Comparison of ENCODE assay signal across 25 cellular contexts in genomic region chr12:103811791-103812190, GRCh38.
"Had no signal": no experiment of that assay in that cellular context is flagged by ENCODE, and none has a peak within 500 bp of the region (broad histone marks: within the 10 kb centered on the region; RNA-seq: fewer than 3 reads in every experiment).

No MANE protein-coding gene starts in this region.

- H3K4me2 ChIP-seq: neural progenitor cell had no signal

- ATAC-seq: naive thymus-derived CD4-positive, alpha-beta T cell; natural killer cell; psoas muscle; right cardiac atrium; sciatic nerve; stimulated activated effector memory CD8-positive, alpha-beta T cell treated with anti-CD3 and anti-CD28 coated beads, Interleukin-12 subunit alpha, Interleukin-12 subunit beta, amount 100 ng/mL, for 72 hours; stimulated activated naive B cell treated with anti-CD40 and anti-IgM and Interleukin-4, amounts not matched to agents 10 μg/mL and 1 μg/mL and 100 μg/mL, for 72 hours had no signal

- H3K4me1 ChIP-seq: neural progenitor cell, thyroid gland, upper lobe of left lung had no signal

- H2AFZ ChIP-seq: neural progenitor cell, parathyroid adenoma had no signal

- H3K9me3 ChIP-seq: ovary, psoas muscle, stomach, thoracic aorta, thyroid gland, tibial nerve, upper lobe of left lung, uterus had no signal

- FAIRE-seq: small intestine had no signal

- H3K36me3 ChIP-seq: neural progenitor cell, ovary, thyroid gland, upper lobe of left lung, uterus had no signal

- H3K27ac ChIP-seq: neural progenitor cell, ovary, parathyroid adenoma, psoas muscle, stomach, thoracic aorta, thyroid gland, tibial nerve, upper lobe of left lung, uterus had no signal

- DNase-seq: naive thymus-derived CD4-positive, alpha-beta T cell; natural killer cell; occipital lobe; ovary; posterior cingulate gyrus; psoas muscle; right cardiac atrium; small intestine; stimulated activated CD4-positive, alpha-beta T cell treated with anti-CD3 and anti-CD28 coated beads, Interleukin-15, amount 100 ng/mL, for 24 hours; stimulated activated CD4-positive, alpha-beta T cell treated with anti-CD3 and anti-CD28 coated beads, Interleukin-2, amount 100 ng/mL, for 24 hours; stimulated activated CD4-positive, alpha-beta T cell treated with anti-CD3 and anti-CD28 coated beads, Interleukin-2, amount 100 ng/mL, for 48 hours; stimulated activated CD4-positive, alpha-beta T cell treated with anti-CD3 and anti-CD28 coated beads, Interleukin-4, amount 100 ng/mL, for 24 hours; stimulated activated naive B cell treated with anti-CD40 and anti-IgM and Interleukin-4, amounts not matched to agents 10 μg/mL and 1 μg/mL and 100 μg/mL, for 72 hours; stimulated activated naive CD4-positive, alpha-beta T cell treated with Interleukin-2 at 50 U/mL for 16 hours; stomach; thyroid gland; trophoblast cell; upper lobe of left lung; uterus had no signal

- H3K27me3 ChIP-seq: neural progenitor cell, ovary, stomach, thyroid gland, tibial nerve, upper lobe of left lung, uterus had no signal

- H3K4me3 ChIP-seq: neural progenitor cell, ovary, psoas muscle, stomach, thoracic aorta, thyroid gland, tibial nerve, upper lobe of left lung, uterus had no signal

- H3K9ac ChIP-seq: neural progenitor cell, parathyroid adenoma had no signal
